1 cellular context compared by ENCODE assay signal in genomic region chr5:181235323-181235688, GRCh38.
TF ChIP-seq lines count a peak whose summit lies in the region.

No MANE protein-coding gene starts in this region.

TF ChIP-seq in endothelial cell of umbilical vein, 7 proteins besides CTCF, POLR2A, EP300 and RAD21:
- TF ChIP-seq GATA2 (IDR thresholded peaks at IDR 0.05; ENCODE audit: insufficient read depth, insufficient read length, low read depth, low read length) (no peak), FOS (IDR thresholded peaks at IDR 0.05; ENCODE audit: borderline replicate concordance, insufficient read depth, low read length) (no peak), MYC (IDR thresholded peaks at IDR 0.05; ENCODE audit: low read depth, low read length) (no peak), POLR2AphosphoS5 (IDR thresholded peaks at IDR 0.05; ENCODE audit: insufficient read depth, low read depth, low read length) (no peak), EZH2 (IDR thresholded peaks at IDR 0.05; ENCODE audit: borderline replicate concordance, low read depth, low read length, severe bottlenecking) (no peak), JUN (IDR thresholded peaks at IDR 0.05; ENCODE audit: borderline replicate concordance, insufficient read depth, insufficient read length, low read depth) (no peak), MAX (IDR thresholded peaks at IDR 0.05; ENCODE audit: insufficient read depth, insufficient read length) (no peak)
